In the genomic region with DNA sequence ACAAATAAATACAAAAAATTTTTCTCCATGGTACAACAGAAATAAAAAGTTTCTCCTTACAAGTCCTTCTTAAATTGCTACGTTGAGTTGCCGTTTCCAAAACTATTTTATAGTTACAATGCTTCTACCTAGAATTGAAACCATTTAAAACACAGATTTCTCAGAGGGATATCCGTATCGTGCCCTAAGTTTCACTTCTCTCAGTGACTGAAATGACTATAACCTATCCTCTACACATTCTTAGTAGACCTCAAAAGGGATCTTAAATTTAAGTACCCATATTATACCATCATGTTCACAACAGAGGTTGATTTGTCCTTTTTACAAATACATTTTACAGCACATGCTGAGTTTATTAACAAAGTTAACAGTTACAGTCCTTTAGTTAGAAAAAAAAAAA, we compare ENCODE assay signal across 2 cellular contexts.
TF ChIP-seq lines count a peak whose summit lies in the region.

No MANE protein-coding gene starts in this region.

TF ChIP-seq in GM23338, 12 proteins besides CTCF, POLR2A, EP300 and RAD21 (continued from another document):
- no peak for TF ChIP-seq POLR2AphosphoS5 (IDR thresholded peaks at IDR 0.05; ENCODE audit: low read depth)
- TF ChIP-seq, protein P1, sequence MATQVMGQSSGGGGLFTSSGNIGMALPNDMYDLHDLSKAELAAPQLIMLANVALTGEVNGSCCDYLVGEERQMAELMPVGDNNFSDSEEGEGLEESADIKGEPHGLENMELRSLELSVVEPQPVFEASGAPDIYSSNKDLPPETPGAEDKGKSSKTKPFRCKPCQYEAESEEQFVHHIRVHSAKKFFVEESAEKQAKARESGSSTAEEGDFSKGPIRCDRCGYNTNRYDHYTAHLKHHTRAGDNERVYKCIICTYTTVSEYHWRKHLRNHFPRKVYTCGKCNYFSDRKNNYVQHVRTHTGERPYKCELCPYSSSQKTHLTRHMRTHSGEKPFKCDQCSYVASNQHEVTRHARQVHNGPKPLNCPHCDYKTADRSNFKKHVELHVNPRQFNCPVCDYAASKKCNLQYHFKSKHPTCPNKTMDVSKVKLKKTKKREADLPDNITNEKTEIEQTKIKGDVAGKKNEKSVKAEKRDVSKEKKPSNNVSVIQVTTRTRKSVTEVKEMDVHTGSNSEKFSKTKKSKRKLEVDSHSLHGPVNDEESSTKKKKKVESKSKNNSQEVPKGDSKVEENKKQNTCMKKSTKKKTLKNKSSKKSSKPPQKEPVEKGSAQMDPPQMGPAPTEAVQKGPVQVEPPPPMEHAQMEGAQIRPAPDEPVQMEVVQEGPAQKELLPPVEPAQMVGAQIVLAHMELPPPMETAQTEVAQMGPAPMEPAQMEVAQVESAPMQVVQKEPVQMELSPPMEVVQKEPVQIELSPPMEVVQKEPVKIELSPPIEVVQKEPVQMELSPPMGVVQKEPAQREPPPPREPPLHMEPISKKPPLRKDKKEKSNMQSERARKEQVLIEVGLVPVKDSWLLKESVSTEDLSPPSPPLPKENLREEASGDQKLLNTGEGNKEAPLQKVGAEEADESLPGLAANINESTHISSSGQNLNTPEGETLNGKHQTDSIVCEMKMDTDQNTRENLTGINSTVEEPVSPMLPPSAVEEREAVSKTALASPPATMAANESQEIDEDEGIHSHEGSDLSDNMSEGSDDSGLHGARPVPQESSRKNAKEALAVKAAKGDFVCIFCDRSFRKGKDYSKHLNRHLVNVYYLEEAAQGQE (IDR thresholded peaks at IDR 0.05; ENCODE audit: unreplicated experiment): no peak
- no peak for TF ChIP-seq CREB1 (CRISPR knock-in tag; IDR thresholded peaks at IDR 0.05; ENCODE audit: low read depth)
- no peak for TF ChIP-seq EZH2phosphoT487 (IDR thresholded peaks at IDR 0.05; ENCODE audit: unreplicated experiment)
- no peak for TF ChIP-seq ZNF462 (CRISPR knock-in tag; IDR thresholded peaks at IDR 0.05)
- TF ChIP-seq NANOG (IDR thresholded peaks at IDR 0.05; ENCODE audit: borderline replicate concordance): no peak
TF ChIP-seq in GM23338: peak in this region for 0.

TF ChIP-seq in WTC11, 78 proteins besides CTCF, POLR2A, EP300 and RAD21 (continued from another document):
- no peak for TF ChIP-seq ZBTB43 (CRISPR knock-in tag; IDR thresholded peaks at IDR 0.05)
- no peak for TF ChIP-seq GTF2I (CRISPR knock-in tag; conservative IDR thresholded peaks at IDR 0.05)
- no peak for TF ChIP-seq MXD4 (CRISPR knock-in tag; IDR thresholded peaks at IDR 0.05; ENCODE audit: borderline replicate concordance)
- TF ChIP-seq CDX4 (CRISPR knock-in tag; IDR thresholded peaks at IDR 0.05; ENCODE audit: borderline replicate concordance): no peak
- no peak for TF ChIP-seq EMX1 (CRISPR knock-in tag; IDR thresholded peaks at IDR 0.05)
- TF ChIP-seq, protein P2, sequence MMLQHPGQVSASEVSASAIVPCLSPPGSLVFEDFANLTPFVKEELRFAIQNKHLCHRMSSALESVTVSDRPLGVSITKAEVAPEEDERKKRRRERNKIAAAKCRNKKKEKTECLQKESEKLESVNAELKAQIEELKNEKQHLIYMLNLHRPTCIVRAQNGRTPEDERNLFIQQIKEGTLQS (CRISPR knock-in tag; conservative IDR thresholded peaks at IDR 0.05): no peak
- TF ChIP-seq STAT6 (CRISPR knock-in tag; conservative IDR thresholded peaks at IDR 0.05; ENCODE audit: low read depth): no peak
- no peak for TF ChIP-seq ELF4 (CRISPR knock-in tag; IDR thresholded peaks at IDR 0.05; ENCODE audit: low read depth)
- TF ChIP-seq, protein P3, sequence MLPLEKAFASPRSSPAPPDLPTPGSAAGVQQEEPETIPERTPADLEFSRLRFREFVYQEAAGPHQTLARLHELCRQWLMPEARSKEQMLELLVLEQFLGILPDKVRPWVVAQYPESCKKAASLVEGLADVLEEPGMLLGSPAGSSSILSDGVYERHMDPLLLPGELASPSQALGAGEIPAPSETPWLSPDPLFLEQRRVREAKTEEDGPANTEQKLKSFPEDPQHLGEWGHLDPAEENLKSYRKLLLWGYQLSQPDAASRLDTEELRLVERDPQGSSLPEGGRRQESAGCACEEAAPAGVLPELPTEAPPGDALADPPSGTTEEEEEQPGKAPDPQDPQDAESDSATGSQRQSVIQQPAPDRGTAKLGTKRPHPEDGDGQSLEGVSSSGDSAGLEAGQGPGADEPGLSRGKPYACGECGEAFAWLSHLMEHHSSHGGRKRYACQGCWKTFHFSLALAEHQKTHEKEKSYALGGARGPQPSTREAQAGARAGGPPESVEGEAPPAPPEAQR (CRISPR knock-in tag; IDR thresholded peaks at IDR 0.05): no peak
- no peak for TF ChIP-seq FOXK1 (CRISPR knock-in tag; IDR thresholded peaks at IDR 0.05)
- TF ChIP-seq NR2C2 (CRISPR knock-in tag; IDR thresholded peaks at IDR 0.05): no peak
- no peak for TF ChIP-seq USF2 (CRISPR knock-in tag; IDR thresholded peaks at IDR 0.05)
- no peak for TF ChIP-seq MAX (CRISPR knock-in tag; IDR thresholded peaks at IDR 0.05)
- TF ChIP-seq ZNF512 (CRISPR knock-in tag; IDR thresholded peaks at IDR 0.05; ENCODE audit: borderline replicate concordance): no peak
- TF ChIP-seq IRF2 (CRISPR knock-in tag; IDR thresholded peaks at IDR 0.05; ENCODE audit: borderline replicate concordance, low read depth): no peak
